Comparison of ENCODE assay signal across 9 cellular contexts in the genomic region with DNA sequence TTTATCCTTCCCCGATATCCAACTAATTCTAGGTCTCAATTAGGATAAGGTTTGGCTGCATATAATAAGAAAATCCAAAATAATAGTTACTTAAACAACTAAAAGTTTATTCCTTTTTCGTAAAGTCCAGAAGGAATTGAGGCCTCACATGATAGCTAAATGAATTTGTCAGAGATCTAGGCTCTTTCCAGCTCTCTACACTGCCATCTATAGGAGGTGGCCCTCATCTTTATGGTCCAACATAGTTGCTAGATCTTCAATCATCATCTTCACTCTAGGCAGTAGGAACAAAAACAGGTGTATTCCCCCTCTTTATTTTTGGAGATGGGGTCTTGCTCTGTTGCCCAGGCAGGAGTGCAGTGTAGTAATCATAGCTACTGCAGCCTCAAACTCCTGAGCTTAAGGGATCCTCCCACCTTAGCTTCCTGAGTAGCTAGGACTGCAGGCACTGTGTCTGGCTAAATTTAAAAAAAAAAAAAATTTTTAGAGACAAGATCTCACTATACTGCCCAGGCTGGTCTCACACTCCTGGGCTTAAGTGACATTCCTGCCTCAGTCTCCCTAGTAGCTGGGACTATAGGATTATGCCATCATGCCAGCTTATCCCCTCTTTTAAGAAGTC. TPM values are rescaled to one million over a fixed set of nuclear protein-coding genes. Genes with fewer than 3 reads are reported as not detected.
A peak's percentile ranks its signal among the peaks of the same experiment; 100 is the strongest.
DNase-seq lines count a peak whose midpoint lies in the region; ATAC-seq, FAIRE-seq and TF ChIP-seq lines count a peak whose summit lies in the region.
"Had no signal": no experiment of that assay in that cellular context is flagged by ENCODE, and none has a peak within 500 bp of the region (broad histone marks: within the 10 kb centered on the region; RNA-seq: fewer than 3 reads in every experiment).

No MANE protein-coding gene starts in this region.

- ATAC-seq in natural killer cell = peak in 2 of 3 donors; percentile 47 to 61
- ATAC-seq in natural killer cell treated with Interleukin-12 subunit alpha and Interleukin-12 subunit beta and Interleukin-15 and Interleukin-18, amount 100 ng/mL, for 72 hours = no peak
- peak; percentile 68 for ATAC-seq in activated B cell treated with CpG ODN at 0.5 μM for 24 hours (ENCODE audit: low read depth)
- ATAC-seq in GM19397 (IDR thresholded peaks at IDR 0.05; ENCODE audit: unreplicated experiment) = no peak

- no peak overlapping the region for H3K27ac ChIP-seq in keratinocyte (ENCODE audit: control insufficient read depth, insufficient read depth, low read length)
- no peak overlapping the region for H3K27ac ChIP-seq in effector memory CD4-positive, alpha-beta T cell (ENCODE audit: insufficient read depth, low read length, poor library complexity, severe bottlenecking)

- H3K4me3 Mint-ChIP-seq in natural killer cell (no peak overlapping the region), activated B cell treated with CpG ODN at 0.5 μM for 24 hours (no peak overlapping the region)
- no peak overlapping the region for H3K4me3 Mint-ChIP-seq in natural killer cell treated with Interleukin-12 subunit alpha and Interleukin-12 subunit beta and Interleukin-15 and Interleukin-18, amount 100 ng/mL, for 72 hours
- H3K4me3 Mint-ChIP-seq: stimulated activated naive CD8-positive, alpha-beta T cell treated with anti-CD3 and anti-CD28 coated beads, Interleukin-15, Interleukin-2, amounts not matched to agents 100 ng/mL and 50 ng/mL, for 24 hours had no signal

- H3K27me3 Mint-ChIP-seq in natural killer cell (ENCODE audit: low read depth in 2 of 2) (peaks cover 0 to 4% of the 10 kb centered on the region in 2 donors), activated B cell treated with CpG ODN at 0.5 μM for 24 hours (no peaks in the 10 kb centered on the region)
- peaks cover 0 to 4% of the 10 kb centered on the region in 2 donors for H3K27me3 Mint-ChIP-seq in natural killer cell treated with Interleukin-12 subunit alpha and Interleukin-12 subunit beta and Interleukin-15 and Interleukin-18, amount 100 ng/mL, for 72 hours
- H3K27me3 Mint-ChIP-seq: stimulated activated naive CD8-positive, alpha-beta T cell treated with anti-CD3 and anti-CD28 coated beads, Interleukin-15, Interleukin-2, amounts not matched to agents 100 ng/mL and 50 ng/mL, for 24 hours had no signal

- H3K9me1 ChIP-seq in keratinocyte (ENCODE audit: control insufficient read depth, extremely low read depth, insufficient read depth, low read length) = no peaks in the 10 kb centered on the region

- POLR2A ChIA-PET in activated B cell treated with CpG ODN at 0.5 μM for 24 hours (lab: Charles Lee) = interaction anchor here (0.5 to 1.2 kb wide), 4 partner anchors 46 to 170 kb away, joined by 3 to 6 read pairs (median 6); partner anchors contain the start of gene SAV1

- dilution Hi-C loops in keratinocyte (cut with MboI; ENCODE audit: extremely low pct_ligation_motif_present, low sequenced_read_pairs) = no loop called here

- TF ChIP-seq CTCF in natural killer cell (IDR thresholded peaks at IDR 0.05) (peak; percentile 27), activated B cell treated with CpG ODN at 0.5 μM for 24 hours (IDR thresholded peaks at IDR 0.05) (no peak), keratinocyte (optimal IDR thresholded peaks at IDR 0.05 in 1 of 3, IDR thresholded peaks at IDR 0.05 in 1 of 3, conservative IDR thresholded peaks at IDR 0.05 in 1 of 3; ENCODE audit: extremely low read depth in 1 of 3, insufficient read depth in 2 of 3, low read length in 3 of 3) (peak in 2 of 3 experiments; percentile 60 to 68)

- no peaks in the 10 kb centered on the region for H4K20me1 ChIP-seq in keratinocyte (ENCODE audit: control insufficient read depth, extremely low read depth, insufficient read depth, low read length)

- no peak for DNase-seq in natural killer cell
- no peak for DNase-seq in natural killer cell treated with Interleukin-12 subunit alpha and Interleukin-12 subunit beta and Interleukin-15 and Interleukin-18, amount 100 ng/mL, for 72 hours (ENCODE audit: low spot score)
- DNase-seq in Jurkat, Clone E6-1 (ENCODE audit: low read depth, low spot score) = peak; percentile 11
- DNase-seq in activated B cell treated with CpG ODN at 0.5 μM for 24 hours = no peak
- no peak for DNase-seq in keratinocyte (ENCODE audit: low read depth, low spot score)
- no peak for DNase-seq in effector memory CD4-positive, alpha-beta T cell
- DNase-seq in activated CD8-positive, alpha-beta memory T cell treated with anti-CD3 and anti-CD28 coated beads, Interleukin-2, amount 50 U/mL, for 48 hours = no peak

- H3K27me3 ChIP-seq in keratinocyte (ENCODE audit: control insufficient read depth, extremely low read depth, insufficient read depth, low read length) = no peaks in the 10 kb centered on the region
- H3K27me3 ChIP-seq in effector memory CD4-positive, alpha-beta T cell (replicated peaks; ENCODE audit: control insufficient read depth, insufficient read depth, low read length, poor library complexity, severe bottlenecking) = no peaks in the 10 kb centered on the region

- no peak overlapping the region for H3K4me2 ChIP-seq in keratinocyte (ENCODE audit: control insufficient read depth, extremely low read depth, insufficient read depth, low read depth, low read length)

- no peaks in the 10 kb centered on the region for H3K79me2 ChIP-seq in keratinocyte (ENCODE audit: control insufficient read depth, insufficient read depth, low read length)

- H3K9me3 Mint-ChIP-seq in natural killer cell (no peaks in the 10 kb centered on the region), activated B cell treated with CpG ODN at 0.5 μM for 24 hours (no peaks in the 10 kb centered on the region)
- no peaks in the 10 kb centered on the region for H3K9me3 Mint-ChIP-seq in natural killer cell treated with Interleukin-12 subunit alpha and Interleukin-12 subunit beta and Interleukin-15 and Interleukin-18, amount 100 ng/mL, for 72 hours
- H3K9me3 Mint-ChIP-seq: stimulated activated naive CD8-positive, alpha-beta T cell treated with anti-CD3 and anti-CD28 coated beads, Interleukin-15, Interleukin-2, amounts not matched to agents 100 ng/mL and 50 ng/mL, for 24 hours had no signal

- no peaks in the 10 kb centered on the region for H3K36me3 ChIP-seq in keratinocyte (ENCODE audit: control insufficient read depth in 2 of 2, extremely low read depth in 1 of 2, insufficient read depth in 2 of 2, low read length in 2 of 2)
- H3K36me3 ChIP-seq in effector memory CD4-positive, alpha-beta T cell (ENCODE audit: control insufficient read depth, insufficient read depth, low read length) = no peaks in the 10 kb centered on the region

- no peaks in the 10 kb centered on the region for H3K4me1 Mint-ChIP-seq in natural killer cell
- H3K4me1 Mint-ChIP-seq in natural killer cell treated with Interleukin-12 subunit alpha and Interleukin-12 subunit beta and Interleukin-15 and Interleukin-18, amount 100 ng/mL, for 72 hours (ENCODE audit: low read depth in 2 of 2) = no peaks in the 10 kb centered on the region
- H3K4me1 Mint-ChIP-seq in activated B cell treated with CpG ODN at 0.5 μM for 24 hours = no peaks in the 10 kb centered on the region

- no peak overlapping the region for H2AFZ ChIP-seq in keratinocyte (ENCODE audit: control insufficient read depth, low read length)

- H3K9ac ChIP-seq in keratinocyte (ENCODE audit: control insufficient read depth, extremely low read depth, insufficient read depth, low read length) = no peak overlapping the region

- intact Hi-C loops in natural killer cell (cut with micrococcal nuclease) = loop anchor here (2.0 kb wide), 1 partner anchor 172 kb away; no protein-coding TSS in a partner anchor
- intact Hi-C loops in activated B cell treated with CpG ODN at 0.5 μM for 24 hours (cut with micrococcal nuclease) = loop anchor here (1.0 to 2.0 kb wide), 6 partner anchors 48 to 372 kb away; no protein-coding TSS in a partner anchor

- no peak overlapping the region for H3K4me3 ChIP-seq in Jurkat, Clone E6-1 (ENCODE audit: low read length)
- no peak overlapping the region for H3K4me3 ChIP-seq in keratinocyte (ENCODE audit: control insufficient read depth in 2 of 3, extremely low read depth in 1 of 3, insufficient read depth in 2 of 3, low read depth in 1 of 3, low read length in 3 of 3)
- no peak overlapping the region for H3K4me3 ChIP-seq in effector memory CD4-positive, alpha-beta T cell (ENCODE audit: insufficient read depth, low read depth, low read length, poor library complexity, severe bottlenecking)

- no peak overlapping the region for H3K27ac Mint-ChIP-seq in natural killer cell
- H3K27ac Mint-ChIP-seq in natural killer cell treated with Interleukin-12 subunit alpha and Interleukin-12 subunit beta and Interleukin-15 and Interleukin-18, amount 100 ng/mL, for 72 hours = no peak overlapping the region
- no peak overlapping the region for H3K27ac Mint-ChIP-seq in activated B cell treated with CpG ODN at 0.5 μM for 24 hours
- H3K27ac Mint-ChIP-seq: stimulated activated naive CD8-positive, alpha-beta T cell treated with anti-CD3 and anti-CD28 coated beads, Interleukin-15, Interleukin-2, amounts not matched to agents 100 ng/mL and 50 ng/mL, for 24 hours had no signal

- no peaks in the 10 kb centered on the region for H3K9me3 ChIP-seq in keratinocyte (ENCODE audit: control insufficient read depth, low read depth, low read length)
- no peaks in the 10 kb centered on the region for H3K9me3 ChIP-seq in effector memory CD4-positive, alpha-beta T cell (ENCODE audit: control insufficient read depth, low read length)

- CTCF ChIA-PET in activated B cell treated with CpG ODN at 0.5 μM for 24 hours (lab: Charles Lee) = interaction anchor here (0.6 to 2.8 kb wide), 44 partner anchors 8 to 394 kb away, joined by 3 to 52 read pairs (median 4); partner anchors contain the start of gene SAV1

- no peaks in the 10 kb centered on the region for H3K36me3 Mint-ChIP-seq in natural killer cell
- H3K36me3 Mint-ChIP-seq in natural killer cell treated with Interleukin-12 subunit alpha and Interleukin-12 subunit beta and Interleukin-15 and Interleukin-18, amount 100 ng/mL, for 72 hours = no peaks in the 10 kb centered on the region
- peaks cover 5% of the 10 kb centered on the region for H3K36me3 Mint-ChIP-seq in activated B cell treated with CpG ODN at 0.5 μM for 24 hours (ENCODE audit: low read depth)

- no peaks in the 10 kb centered on the region for H3K4me1 ChIP-seq in keratinocyte (ENCODE audit: control insufficient read depth, extremely low read depth, insufficient read depth, low read length)
- H3K4me1 ChIP-seq in effector memory CD4-positive, alpha-beta T cell (ENCODE audit: control insufficient read depth, insufficient read depth, low read length, poor library complexity, severe bottlenecking) = no peaks in the 10 kb centered on the region

- peak; percentile 90 for FAIRE-seq in keratinocyte (lab: Jason Lieb, UNC)

RNA-seq across cellular contexts. Expression of gene SAV1, which starts 46.5 kb away (rescaled TPM):
- total RNA-seq in natural killer cell (1 to 10 TPM; 3.0 to 6.6 (median 6.6) TPM), activated B cell treated with CpG ODN at 0.5 μM for 24 hours (31.0 and 33.3 TPM in 2 replicates)
- 1 to 10 TPM; 7.5 to 9.4 TPM for total RNA-seq in natural killer cell treated with Interleukin-12 subunit alpha and Interleukin-12 subunit beta and Interleukin-15 and Interleukin-18, amount 100 ng/mL, for 72 hours
- polyA plus RNA-seq in Jurkat, Clone E6-1 (2012; ENCODE audit: insufficient read depth, insufficient read length) = 12.7 TPM
- 11.4 to 26.0 TPM (median 22.3 TPM) in 3 replicates for polyA plus RNA-seq in keratinocyte
- 28.7 TPM for polyA plus RNA-seq in keratinocyte (2011; ENCODE audit: low read depth)
- 17.6 and 32.3 TPM in 2 replicates for polyA plus RNA-seq in keratinocyte (2011; cell fraction: cytosol; rRNA removed)
- 14.2 and 18.4 TPM in 2 replicates for polyA plus RNA-seq in keratinocyte (2011; cell fraction: nucleus; rRNA removed)
- polyA plus RNA-seq in keratinocyte (2012; ENCODE audit: low replicate concordance) = 18.7 and 25.5 TPM in 2 replicates
- polyA minus RNA-seq in keratinocyte = 7.6 to 21.5 TPM (median 12.2 TPM) in 3 replicates
- polyA minus RNA-seq in keratinocyte (2011; cell fraction: cytosol; rRNA and poly(A)+ RNA removed) = 14.2 TPM
- polyA minus RNA-seq in keratinocyte (2011; cell fraction: nucleus; rRNA and poly(A)+ RNA removed) = 10.9 and 13.7 TPM in 2 replicates

Comparison
In these comparisons a context has a peak if more than half of its experiments do, and no peak if none do; other contexts are left out.
1. ATAC-seq: peak in natural killer cell (2 of 3) and activated B cell treated with CpG ODN at 0.5 μM for 24 hours (single experiment); none in natural killer cell treated with Interleukin-12 subunit alpha and Interleukin-12 subunit beta and Interleukin-15 and Interleukin-18, amount 100 ng/mL, for 72 hours (0 of 2) and GM19397 (single experiment).